ENCODE assay signal across 15 cellular contexts in the genomic region with DNA sequence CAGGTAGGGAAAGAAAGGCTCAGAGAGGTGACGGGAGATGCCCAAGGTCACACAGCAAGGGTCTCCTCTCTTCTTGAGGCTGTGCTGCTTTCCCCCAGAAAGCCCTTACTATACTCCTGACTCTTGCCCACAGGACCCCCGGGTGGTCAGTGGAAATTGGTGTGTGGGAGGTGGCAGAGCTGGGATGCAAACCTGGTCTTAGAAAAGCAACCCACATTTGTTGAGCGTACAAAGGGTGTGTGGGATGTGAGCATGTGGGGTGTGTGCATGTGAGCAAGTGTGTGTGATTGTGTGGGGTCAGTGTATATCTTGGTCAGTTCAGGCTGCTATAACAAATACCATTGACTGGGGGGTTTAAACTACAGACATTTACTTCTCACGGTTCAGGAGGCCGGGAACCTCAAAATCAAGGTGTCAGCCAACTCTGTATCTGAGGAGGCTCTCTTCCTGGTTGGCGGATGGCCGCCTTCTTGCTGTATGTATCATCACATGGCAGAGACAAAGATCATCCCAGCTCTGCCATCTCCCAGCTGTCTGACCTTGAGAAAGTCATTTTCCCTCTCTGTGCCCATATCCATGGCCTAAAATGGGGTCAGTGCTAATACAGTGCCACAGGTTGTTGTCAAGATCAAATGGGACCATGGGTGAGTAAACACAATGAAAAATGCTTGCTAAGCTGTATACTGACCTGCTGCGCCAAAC.
"Had no signal": no experiment of that assay in that cellular context is flagged by ENCODE, and none has a peak within 500 bp of the region (broad histone marks: within the 10 kb centered on the region; RNA-seq: fewer than 3 reads in every experiment).

No MANE protein-coding gene starts in this region.

- H3K27ac ChIP-seq: ascending aorta, esophagus squamous epithelium, skin epidermis, upper lobe of left lung had no signal

- H3K4me3 ChIP-seq: ascending aorta, esophagus squamous epithelium, skin epidermis, upper lobe of left lung had no signal

- DNase-seq: activated CD4-positive, alpha-beta memory T cell treated with anti-CD3 and anti-CD28 coated beads for 36 hours; activated CD4-positive, alpha-beta T cell treated with anti-CD3 and anti-CD28 coated beads for 36 hours; activated naive CD4-positive, alpha-beta T cell treated with anti-CD3 and anti-CD28 coated beads, Interleukin-2, amount 50 U/mL, for 16 hours; activated T-cell treated with anti-CD3 and anti-CD28 coated beads, Interleukin-2, amount 50 U/mL, for 4 hours; effector CD8-positive, alpha-beta T cell; esophagus squamous epithelium; mesendoderm; retina; stimulated activated naive CD8-positive, alpha-beta T cell treated with anti-CD3 and anti-CD28 coated beads, Interleukin-15, Interleukin-2, amounts not matched to agents 100 U/mL and 50 U/mL, for 24 hours; SW 1271; T-helper 2 cell; upper lobe of left lung had no signal

- H3K4me1 Mint-ChIP-seq: activated CD4-positive, alpha-beta T cell treated with anti-CD3 and anti-CD28 coated beads for 36 hours; natural killer cell had no signal

- H3K4me3 Mint-ChIP-seq: activated CD4-positive, alpha-beta memory T cell treated with anti-CD3 and anti-CD28 coated beads for 36 hours; activated CD4-positive, alpha-beta T cell treated with anti-CD3 and anti-CD28 coated beads for 36 hours; activated T-cell treated with anti-CD3 and anti-CD28 coated beads, Interleukin-2, amount 50 U/mL, for 4 hours; natural killer cell had no signal

- ATAC-seq: activated CD4-positive, alpha-beta T cell treated with anti-CD3 and anti-CD28 coated beads for 36 hours; activated T-cell treated with anti-CD3 and anti-CD28 coated beads, Interleukin-2, amount 50 U/mL, for 4 hours; natural killer cell; stimulated activated naive CD8-positive, alpha-beta T cell treated with anti-CD3 and anti-CD28 coated beads, Interleukin-15, Interleukin-2, amounts not matched to agents 100 U/mL and 50 U/mL, for 24 hours had no signal

- H3K27ac Mint-ChIP-seq: activated CD4-positive, alpha-beta memory T cell treated with anti-CD3 and anti-CD28 coated beads for 36 hours; activated CD4-positive, alpha-beta T cell treated with anti-CD3 and anti-CD28 coated beads for 36 hours; natural killer cell had no signal

- H3K9me3 ChIP-seq: ascending aorta, esophagus squamous epithelium, upper lobe of left lung had no signal

- H3K9me3 Mint-ChIP-seq: activated CD4-positive, alpha-beta memory T cell treated with anti-CD3 and anti-CD28 coated beads for 36 hours; activated T-cell treated with anti-CD3 and anti-CD28 coated beads, Interleukin-2, amount 50 U/mL, for 4 hours; natural killer cell had no signal

- H3K36me3 Mint-ChIP-seq: activated CD4-positive, alpha-beta memory T cell treated with anti-CD3 and anti-CD28 coated beads for 36 hours; natural killer cell had no signal

- H3K36me3 ChIP-seq: ascending aorta, esophagus squamous epithelium, upper lobe of left lung had no signal

- H3K27me3 ChIP-seq: ascending aorta, upper lobe of left lung had no signal

- H3K4me1 ChIP-seq: ascending aorta, upper lobe of left lung had no signal
